ENCODE assay signal across 1 cellular context in genomic region chr20:31705191-31705590, GRCh38.
TF ChIP-seq lines count a peak whose summit lies in the region.

No MANE protein-coding gene starts in this region.

TF ChIP-seq in endothelial cell of umbilical vein, 7 proteins besides CTCF, POLR2A, EP300 and RAD21:
- no peak for TF ChIP-seq EZH2 (IDR thresholded peaks at IDR 0.05; ENCODE audit: borderline replicate concordance, low read depth, low read length, severe bottlenecking)
- TF ChIP-seq FOS (IDR thresholded peaks at IDR 0.05; ENCODE audit: borderline replicate concordance, insufficient read depth, low read length): no peak
- TF ChIP-seq GATA2 (IDR thresholded peaks at IDR 0.05; ENCODE audit: insufficient read depth, insufficient read length, low read depth, low read length): no peak
- no peak for TF ChIP-seq JUN (IDR thresholded peaks at IDR 0.05; ENCODE audit: borderline replicate concordance, insufficient read depth, insufficient read length, low read depth)
- no peak for TF ChIP-seq MAX (IDR thresholded peaks at IDR 0.05; ENCODE audit: insufficient read depth, insufficient read length)
- no peak for TF ChIP-seq MYC (IDR thresholded peaks at IDR 0.05; ENCODE audit: low read depth, low read length)
- TF ChIP-seq POLR2AphosphoS5 (IDR thresholded peaks at IDR 0.05; ENCODE audit: insufficient read depth, low read depth, low read length): no peak
